ENCODE assay signal across 8 cellular contexts in the genomic region with DNA sequence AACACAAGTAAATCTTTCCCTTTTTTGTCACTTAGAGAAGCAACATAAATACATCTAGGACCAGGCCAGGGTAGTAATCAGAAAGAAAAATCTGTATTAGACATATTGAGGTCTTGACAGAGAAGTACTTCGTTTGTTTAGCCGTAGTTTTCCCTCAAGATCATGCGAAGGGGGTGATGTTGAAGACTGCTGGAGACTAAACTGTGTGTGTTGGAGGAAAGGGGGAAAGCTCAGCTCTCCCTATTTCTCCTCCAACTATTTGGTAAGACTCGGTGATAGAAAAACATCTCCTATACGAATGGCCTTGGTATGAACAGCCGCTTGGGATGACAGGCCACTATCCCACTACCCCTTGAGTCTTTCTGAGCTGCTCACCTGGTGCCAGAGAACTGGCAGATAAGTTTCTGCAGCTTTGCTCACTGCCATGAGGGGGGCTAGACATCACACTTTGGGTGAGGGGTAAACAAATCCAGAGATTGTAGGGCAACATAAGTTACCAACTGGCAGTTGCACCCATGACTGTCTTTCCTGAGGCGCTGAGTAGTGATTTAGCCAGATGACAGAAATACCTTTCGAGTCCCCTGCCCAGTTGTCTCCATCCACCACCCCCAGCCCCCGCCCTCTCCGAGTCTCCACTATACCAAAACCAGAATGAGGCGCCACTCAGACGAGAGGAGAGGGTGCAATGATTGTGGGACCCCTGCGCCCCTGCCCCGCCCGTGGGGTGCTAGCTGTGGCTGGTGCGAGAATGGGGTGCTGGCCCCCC. TPM values are rescaled to one million over a fixed set of nuclear protein-coding genes. Genes with fewer than 3 reads are reported as not detected.
DNase-seq lines count a peak whose midpoint lies in the region; ATAC-seq and TF ChIP-seq lines count a peak whose summit lies in the region.

No MANE protein-coding gene starts in this region.

- peaks cover 31% of the 10 kb centered on the region for H3K36me3 Mint-ChIP-seq in Calu3 (ENCODE audit: insufficient read depth, unreplicated experiment)

- CTCF ChIA-PET in Calu3 (lab: Charles Lee), result no interaction called here

- TSS peak; percentile 46 for BruUV-seq in Calu3 (replicated peaks; lab: Mats Ljungman, UMichigan)

- H3K9me3 ChIP-seq in duodenal mucosa (ENCODE audit: control insufficient read depth in 1 of 2, low read length in 2 of 2) (no peaks in the 10 kb centered on the region), neuron (ENCODE audit: low read length) (no peaks in the 10 kb centered on the region)

- in situ Hi-C loops in KBM-7 (cut with MboI; ENCODE audit: low pct_unique_long_range_greater_than_20kb, low sequenced_read_pairs), result no loop called here

- H3K4me3 ChIP-seq in duodenal mucosa (ENCODE audit: low read depth in 1 of 2, low read length in 2 of 2) (peak overlapping the region; percentile 85 to 88), neuron (ENCODE audit: low read length) (peak overlapping the region; percentile 68)

- peaks cover 18% of the 10 kb centered on the region for H3K4me1 Mint-ChIP-seq in Calu3 (ENCODE audit: low read depth, unreplicated experiment)

- ATAC-seq in HG03196 (IDR thresholded peaks at IDR 0.05; ENCODE audit: unreplicated experiment) (no peak), GM18517 (IDR thresholded peaks at IDR 0.05; ENCODE audit: unreplicated experiment) (no peak)

- peaks cover 20 to 32% of the 10 kb centered on the region in 2 donors for H3K4me1 ChIP-seq in duodenal mucosa (ENCODE audit: control insufficient read depth in 1 of 2, insufficient read depth in 2 of 2, low read length in 2 of 2)
- H3K4me1 ChIP-seq in neuron (ENCODE audit: insufficient read depth, low read length), result peaks cover 13% of the 10 kb centered on the region

- H3K27ac Mint-ChIP-seq in Calu3 (ENCODE audit: unreplicated experiment), result no peak overlapping the region

- H3K9me3 Mint-ChIP-seq in Calu3 (ENCODE audit: low read depth, unreplicated experiment), result no peaks in the 10 kb centered on the region

- peak overlapping the region; percentile 84 for H3K27ac ChIP-seq in duodenal mucosa (ENCODE audit: low read depth, low read length)

- DNase-seq in Calu3, result no peak
- peak; percentile 56 for DNase-seq in NAMALWA (ENCODE audit: low spot score)
- no peak for DNase-seq in NCI-H2107 (lab: John Stamatoyannopoulos, UW)
- no peak for DNase-seq in KBM-7

- no peak for TF ChIP-seq CTCF in Calu3 (IDR thresholded peaks at IDR 0.05; ENCODE audit: unreplicated experiment)

- no peaks in the 10 kb centered on the region for H3K27me3 ChIP-seq in duodenal mucosa (ENCODE audit: control insufficient read depth in 1 of 2, insufficient read depth in 2 of 2, low read length in 2 of 2)
- no peaks in the 10 kb centered on the region for H3K27me3 ChIP-seq in neuron (ENCODE audit: insufficient read depth, low read length)

- H2AFZ ChIP-seq in neuron (ENCODE audit: low read depth, low read length), result peak overlapping the region; percentile 56

- peak overlapping the region; percentile 83 for H3K4me3 Mint-ChIP-seq in Calu3 (ENCODE audit: low read depth, unreplicated experiment)

- H3K27me3 Mint-ChIP-seq in Calu3 (ENCODE audit: unreplicated experiment), result no peaks in the 10 kb centered on the region

- H3K36me3 ChIP-seq in duodenal mucosa (ENCODE audit: control insufficient read depth in 1 of 2, insufficient read depth in 2 of 2, low read length in 2 of 2), result peaks cover 0 to 16% of the 10 kb centered on the region in 2 donors
- H3K36me3 ChIP-seq in neuron (ENCODE audit: insufficient read depth, low read length), result peaks cover 2% of the 10 kb centered on the region

- intact Hi-C loops in Calu3 (cut with micrococcal nuclease; ENCODE audit: unreplicated experiment), result loop anchor here (5.0 kb wide), 2 partner anchors 132 to 257 kb away; no protein-coding TSS in a partner anchor

- peak overlapping the region; percentile 59 to 84 for H3K9ac ChIP-seq in duodenal mucosa (ENCODE audit: low read depth in 1 of 2, low read length in 2 of 2)

RNA-seq across cellular contexts. Expression of gene VAMP1, which starts 0.7 kb away (rescaled TPM):
- total RNA-seq in Calu3 (2022), result 5.0 and 7.4 TPM in 2 replicates

RNA-seq across cellular contexts. Expression of gene TAPBPL, which starts 17.9 kb away (rescaled TPM):
- total RNA-seq in Calu3 (2022), result 28.0 and 32.7 TPM in 2 replicates

RNA-seq across cellular contexts. Expression of gene MRPL51, which starts 23.3 kb away (rescaled TPM):
- total RNA-seq in Calu3 (2022), result 213 and 220 TPM in 2 replicates

RNA-seq across cellular contexts. Expression of gene NCAPD2, which starts 24.1 kb away (rescaled TPM):
- total RNA-seq in Calu3 (2022), result 78.0 and 94.7 TPM in 2 replicates

RNA-seq across cellular contexts. Expression of gene CD27, which starts 25.0 kb away (rescaled TPM):
- total RNA-seq in Calu3 (2022), result not detected in 2 replicates
